8 cellular contexts compared by ENCODE assay signal in the genomic region with DNA sequence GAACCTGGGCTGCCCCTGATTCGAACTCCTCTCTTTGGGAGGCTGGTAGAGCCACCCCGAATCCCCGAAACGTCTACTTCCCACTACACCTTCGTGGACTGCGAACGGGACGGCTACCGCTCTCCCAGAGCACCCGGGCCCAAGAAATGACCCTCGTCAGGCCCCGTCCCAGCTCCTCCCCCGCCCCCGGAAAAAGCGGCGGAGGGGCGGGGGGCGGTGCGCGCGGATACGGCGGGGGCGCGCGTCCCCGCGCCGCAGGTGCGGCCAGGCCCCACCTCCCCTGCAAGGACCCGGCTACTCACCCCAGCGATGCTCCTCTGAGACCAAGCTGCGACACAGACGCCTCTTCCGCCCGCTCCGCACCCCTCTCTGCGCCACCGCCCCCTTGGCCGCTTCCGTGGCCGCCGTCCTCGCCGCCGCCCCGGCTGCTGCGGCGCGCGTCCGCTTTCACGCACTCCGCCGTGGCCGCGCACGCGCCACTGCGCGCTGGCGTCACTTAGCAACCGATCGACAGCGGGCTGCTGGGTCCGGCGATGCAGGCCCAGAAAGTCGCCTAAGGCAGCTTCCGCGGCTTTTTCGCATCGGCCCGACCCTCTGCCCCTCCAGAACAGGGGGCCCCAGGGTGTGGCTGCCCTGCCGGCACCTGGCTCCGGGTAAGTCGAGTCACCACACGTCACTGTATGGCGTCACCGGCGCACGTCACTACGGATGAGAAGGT. TPM values are rescaled to one million over a fixed set of nuclear protein-coding genes. Genes with fewer than 3 reads are reported as not detected.
DNase-seq lines count a peak whose midpoint lies in the region; ATAC-seq, FAIRE-seq and TF ChIP-seq lines count a peak whose summit lies in the region.

A gene (minus strand): TSS at position 432 of the 718 bp plus-strand sequence.

- no peaks in the 10 kb centered on the region for H3K27me3 ChIP-seq in pancreas
- no peaks in the 10 kb centered on the region for H3K27me3 ChIP-seq in thyroid gland

- peaks cover 2% of the 10 kb centered on the region for H3K36me3 Mint-ChIP-seq in activated naive CD8-positive, alpha-beta T cell

- peaks cover 60% of the 10 kb centered on the region for H3K4me1 Mint-ChIP-seq in activated naive CD8-positive, alpha-beta T cell (ENCODE audit: low read depth)

- peak in 1 of 2 donors; percentile 66 for TF ChIP-seq POLR2A in thyroid gland (IDR thresholded peaks at IDR 0.05)

- TF ChIP-seq CTCF in pancreas (IDR thresholded peaks at IDR 0.05), result no peak
- peak in 1 of 6 experiments; percentile 2 for TF ChIP-seq CTCF in thyroid gland (IDR thresholded peaks at IDR 0.05)

- DNase-seq in GDM1 (lab: John Stamatoyannopoulos, UW) (peak; percentile 71), H4 (ENCODE audit: low spot score) (peak; percentile 75), LoVo (ENCODE audit: low spot score) (peak; percentile 79), SKM-1 (lab: John Stamatoyannopoulos, UW; ENCODE audit: unreplicated experiment) (peak; percentile 49), Right ventricle myocardium inferior (ENCODE audit: missing footprints) (peak; percentile 93), pancreas (peak; percentile 72 to 91 (median 80)), thyroid gland (peak; percentile 84 to 85)

- peak within 1 kb of the TSS; percentile 87 to 91 (median 88) for H3K27ac ChIP-seq in pancreas
- peak within 1 kb of the TSS; percentile 84 to 91 (median 89) for H3K27ac ChIP-seq in thyroid gland

- peak within 1 kb of the TSS; percentile 93 for H3K4me3 Mint-ChIP-seq in activated naive CD8-positive, alpha-beta T cell

- intact Hi-C loops in Right ventricle myocardium inferior (cut with DNase I) (no loop called here), pancreas (cut with DNase I) (no loop called here), thyroid gland (cut with DNase I) (no loop called here)

- H3K27ac Mint-ChIP-seq in activated naive CD8-positive, alpha-beta T cell, result peak within 1 kb of the TSS; percentile 87

- H3K9me3 ChIP-seq in pancreas (no peaks in the 10 kb centered on the region), thyroid gland (no peaks in the 10 kb centered on the region)

- WGBS in pancreas, 2 donors, result 0% methylated on average over 76 to 82 of the region's 82 CpGs
- 1% methylated on average over 23 to 24 of the region's 82 CpGs for WGBS in thyroid gland, 2 donors

- peak within 1 kb of the TSS; percentile 71 to 98 (median 96) for H3K4me3 ChIP-seq in pancreas
- peak within 1 kb of the TSS; percentile 85 to 98 (median 96) for H3K4me3 ChIP-seq in thyroid gland (replicated peaks in 1 of 3)

- no peaks in the 10 kb centered on the region for H3K36me3 ChIP-seq in pancreas
- no peaks in the 10 kb centered on the region for H3K36me3 ChIP-seq in thyroid gland

- peak; percentile 92 for ATAC-seq in Right ventricle myocardium inferior
- peak; percentile 91 to 96 (median 94) for ATAC-seq in pancreas

- H3K4me1 ChIP-seq in pancreas, result peaks cover 6 to 10% (median 8%) of the 10 kb centered on the region in 3 donors
- H3K4me1 ChIP-seq in thyroid gland, result peaks cover 12 to 17% of the 10 kb centered on the region in 2 donors

- H3K9me3 Mint-ChIP-seq in activated naive CD8-positive, alpha-beta T cell (ENCODE audit: low read depth), result no peaks in the 10 kb centered on the region

- FAIRE-seq in pancreas (lab: Jason Lieb, UNC), result no peak

- H3K27me3 Mint-ChIP-seq in activated naive CD8-positive, alpha-beta T cell, result no peaks in the 10 kb centered on the region

RNA-seq across cellular contexts. Expression of the gene that starts here (rescaled TPM):
- total RNA-seq in H4 (2014; rRNA removed; shearing (Covaris generic)), result 7.1 and 10.1 TPM in 2 replicates
- total RNA-seq in Right ventricle myocardium inferior, result 16.8 TPM
- 10 to 100 TPM in 1 of 6 donors, 1 to 10 TPM in 5; 5.9 to 11.0 (median 8.0) TPM for total RNA-seq in pancreas
- 1 to 10 TPM; 2.2 to 2.3 TPM for polyA plus RNA-seq in pancreas
- total RNA-seq in thyroid gland, result 10 to 100 TPM; 17.3 to 32.0 (median 27.4) TPM

Comparison
In these comparisons a context has a peak if more than half of its experiments do, and no peak if none do; other contexts are left out.
1. Peak in every context shown above with its lines: DNase-seq, ATAC-seq, H3K4me3 ChIP-seq and H3K27ac ChIP-seq.